Comparison of ENCODE assay signal across 13 cellular contexts in the genomic region with DNA sequence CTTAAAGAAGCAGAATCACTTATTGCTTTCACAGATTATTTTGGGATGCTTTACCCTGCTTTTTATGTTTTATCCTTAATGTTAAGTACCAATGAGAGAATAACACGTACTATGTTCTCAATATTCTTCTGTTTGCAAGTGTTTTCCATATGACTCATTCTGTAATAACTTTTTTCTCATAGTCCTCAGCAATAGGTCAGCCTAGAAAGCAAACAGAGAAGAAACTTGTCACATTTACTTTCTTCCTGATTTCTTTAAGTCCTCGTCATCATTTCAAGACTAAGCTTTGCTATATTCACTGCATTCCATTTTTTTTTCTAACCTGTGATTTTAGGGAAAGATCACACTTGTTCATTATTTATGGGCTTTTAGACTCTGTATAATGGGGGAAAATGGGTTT. TPM values are rescaled to one million over a fixed set of nuclear protein-coding genes. Genes with fewer than 3 reads are reported as not detected.
DNase-seq lines count a peak whose midpoint lies in the region; ATAC-seq, FAIRE-seq and TF ChIP-seq lines count a peak whose summit lies in the region.
"Had no signal": no experiment of that assay in that cellular context is flagged by ENCODE, and none has a peak within 500 bp of the region (broad histone marks: within the 10 kb centered on the region; RNA-seq: fewer than 3 reads in every experiment).

No MANE protein-coding gene starts in this region.

- no peaks in the 10 kb centered on the region for H3K27me3 ChIP-seq in HCT116 (ENCODE audit: insufficient read depth, low read length)
- H3K27me3 ChIP-seq in RWPE2 (ENCODE audit: insufficient read depth, poor library complexity, severe bottlenecking): no peaks in the 10 kb centered on the region
- H3K27me3 ChIP-seq in small intestine (ENCODE audit: control insufficient read depth in 2 of 2, insufficient read depth in 2 of 2, low read length in 2 of 2): no peaks in the 10 kb centered on the region

- POLR2A ChIA-PET in HCT116 (lab: Charles Lee): no interaction called here

- H3K4me2 ChIP-seq in HCT116 (ENCODE audit: low read length): no peak overlapping the region

- H3K4me3 ChIP-seq in HCT116 (replicated peaks in 1 of 2; ENCODE audit: low read depth in 1 of 2, low read length in 2 of 2): no peak overlapping the region
- no peak overlapping the region for H3K4me3 ChIP-seq in RWPE2 (ENCODE audit: severe bottlenecking)
- H3K4me3 ChIP-seq in fibroblast of mammary gland (ENCODE audit: control insufficient read depth, low read depth, low read length): no peak overlapping the region
- no peak overlapping the region for H3K4me3 ChIP-seq in small intestine (ENCODE audit: low read depth in 1 of 2, low read length in 2 of 2)
- H3K4me3 ChIP-seq: spleen had no signal

- no peak overlapping the region for H3K9ac ChIP-seq in HCT116 (ENCODE audit: low read length)

- ATAC-seq in HCT116: no peak
- ATAC-seq in RWPE2 (ENCODE audit: low read depth): peak; percentile 82
- ATAC-seq: activated T-helper 17 cell treated with anti-CD3 and anti-CD28 coated beads, Interleukin-2, amount 50 U/mL, for 72 hours had no signal

- TF ChIP-seq RAD21 in HCT116 (IDR thresholded peaks at IDR 0.05; ENCODE audit: low read depth): no peak

- RAD21 ChIA-PET in HCT116 (lab: Charles Lee; ENCODE audit: low non-redundant PET in 1 of 2, low total read pairs in 2 of 2, uncharacterized antibody in 2 of 2, unreplicated experiment in 2 of 2): no interaction called here

- no peaks in the 10 kb centered on the region for H3K4me1 ChIP-seq in HCT116 (ENCODE audit: control insufficient read depth in 1 of 2, insufficient read depth in 2 of 2, low read length in 2 of 2)
- peaks cover 18% of the 10 kb centered on the region for H3K4me1 ChIP-seq in RWPE2 (ENCODE audit: insufficient read depth, poor library complexity, severe bottlenecking)
- peaks cover 0 to 3% of the 10 kb centered on the region in 2 donors for H3K4me1 ChIP-seq in small intestine (ENCODE audit: control insufficient read depth in 2 of 2, insufficient read depth in 1 of 2, low read depth in 1 of 2, low read length in 1 of 2)

- no peak for TF ChIP-seq POLR2A in HCT116 (IDR thresholded peaks at IDR 0.05; ENCODE audit: borderline replicate concordance, extremely low read depth, insufficient read depth, insufficient read length)

- peaks cover 3% of the 10 kb centered on the region for H3K9me2 ChIP-seq in HCT116 (ENCODE audit: insufficient read depth)

- no peaks in the 10 kb centered on the region for H3K79me2 ChIP-seq in HCT116 (ENCODE audit: insufficient read depth, low read length)

- CTCF ChIA-PET in HCT116 (lab: Charles Lee): interaction anchor here (1.2 kb wide), 1 partner anchor 10 kb away, joined by 3 read pairs; no protein-coding TSS in a partner anchor

- no TSS peak for BruUV-seq in HCT116 (replicated peaks; lab: Mats Ljungman, UMichigan)

- WGBS in small intestine, 3 donors: 15 to 42% (median 21%) methylated on average over 2 of the region's 2 CpGs

- TF ChIP-seq CTCF in HCT116 (IDR thresholded peaks at IDR 0.05 in 2 of 3, conservative IDR thresholded peaks at IDR 0.05 in 1 of 3; ENCODE audit: borderline replicate concordance in 1 of 3, insufficient read depth in 1 of 3, low read depth in 2 of 3, low read length in 2 of 3): no peak
- TF ChIP-seq CTCF in RWPE2 (IDR thresholded peaks at IDR 0.05; ENCODE audit: poor library complexity, severe bottlenecking): no peak
- no peak for TF ChIP-seq CTCF in fibroblast of mammary gland (conservative IDR thresholded peaks at IDR 0.05; ENCODE audit: control insufficient read depth, insufficient read depth, low read depth, low read length)

- H2AFZ ChIP-seq in HCT116 (ENCODE audit: low read depth, low read length, poor library complexity, severe bottlenecking): peak overlapping the region; percentile 13

- no peaks in the 10 kb centered on the region for H4K20me1 ChIP-seq in HCT116 (ENCODE audit: insufficient read depth)

- H3K27ac ChIP-seq in HCT116 (ENCODE audit: low read depth, low read length) (no peak overlapping the region), RWPE2 (ENCODE audit: poor library complexity, severe bottlenecking) (peak overlapping the region; percentile 12), small intestine (ENCODE audit: low read depth in 1 of 2, low read length in 1 of 2) (no peak overlapping the region)
- H3K27ac ChIP-seq: spleen had no signal

- H3K36me3 ChIP-seq in HCT116 (ENCODE audit: control insufficient read depth in 1 of 2, insufficient read depth in 2 of 2, low read length in 2 of 2): no peaks in the 10 kb centered on the region
- no peaks in the 10 kb centered on the region for H3K36me3 ChIP-seq in RWPE2 (ENCODE audit: low read depth)
- no peaks in the 10 kb centered on the region for H3K36me3 ChIP-seq in small intestine (ENCODE audit: control insufficient read depth in 2 of 2, insufficient read depth in 2 of 2, low read length in 2 of 2)
- H3K36me3 ChIP-seq: spleen had no signal

- H3K9me3 ChIP-seq in HCT116 (ENCODE audit: control insufficient read depth in 1 of 2, insufficient read depth in 1 of 2, low read depth in 1 of 2, low read length in 2 of 2) (no peaks in the 10 kb centered on the region; a peak in 1 of 4 replicates), RWPE2 (ENCODE audit: severe bottlenecking) (no peaks in the 10 kb centered on the region), small intestine (ENCODE audit: control insufficient read depth, low read depth) (no peaks in the 10 kb centered on the region)
- H3K9me3 ChIP-seq: spleen had no signal

- peak; percentile 5 for FAIRE-seq in small intestine (lab: Jason Lieb, UNC)

- intact Hi-C loops in HCT116 (cut with micrococcal nuclease): no loop called here

- DNase-seq in HCT116 (ENCODE audit: low read depth, low spot score): no peak
- no peak for DNase-seq in RWPE2 (ENCODE audit: low spot score)
- DNase-seq in fibroblast of mammary gland (ENCODE audit: low read depth): peak; percentile 28
- peak; percentile 52 for DNase-seq in small intestine
- DNase-seq in hippocampal formation (lab: John Stamatoyannopoulos, UW): no peak
- no peak for DNase-seq in NCI-H1105 treated with DMSO at 0.1 percent for 48 hours (lab: John Stamatoyannopoulos, UW)
- DNase-seq in NCI-H526 (lab: John Stamatoyannopoulos, UW): no peak
- DNase-seq: cortex of kidney, naive B cell, NCI-H2227 treated with DMSO at 0.1 percent for 48 hours, SHP77, spleen had no signal

TF ChIP-seq in HCT116, 20 proteins besides CTCF, POLR2A, EP300 and RAD21:
- TF ChIP-seq FOSL1 (IDR thresholded peaks at IDR 0.05; ENCODE audit: low read depth) (no peak), EZH2 (IDR thresholded peaks at IDR 0.05) (no peak), CEBPB (IDR thresholded peaks at IDR 0.05; ENCODE audit: low read depth) (no peak), SP1 (IDR thresholded peaks at IDR 0.05; ENCODE audit: low read depth) (no peak), SIN3A (IDR thresholded peaks at IDR 0.05; ENCODE audit: low read depth) (no peak)
TF ChIP-seq in HCT116: peak in this region for 0.

RNA-seq across cellular contexts. Expression of a gene that starts 6.8 kb away (rescaled TPM):
- total RNA-seq in HCT116 (2021; ENCODE audit: unreplicated experiment): 0.93 TPM
- not detected in 2 replicates for polyA plus RNA-seq in HCT116 (2012)
- 1,000 to 10,000 TPM in 1 of 3 donors, 100 to 1,000 TPM in 1, 10 to 100 TPM in 1; 79.2 to 1,156 (median 128) TPM for polyA plus RNA-seq in small intestine
- total RNA-seq: activated T-helper 17 cell treated with anti-CD3 and anti-CD28 coated beads, Interleukin-2, amount 50 U/mL, for 72 hours; spleen had no signal

RNA-seq across cellular contexts. Expression of a gene that starts 58.0 kb away (rescaled TPM):
- 18.5 TPM for total RNA-seq in HCT116 (2021; ENCODE audit: unreplicated experiment)
- 4.8 and 6.1 TPM in 2 replicates for polyA plus RNA-seq in HCT116 (2012)
- 10 to 100 TPM; 56.2 to 67.2 (median 60.6) TPM for polyA plus RNA-seq in small intestine

Comparison
In these comparisons a context has a peak if more than half of its experiments do, and no peak if none do; other contexts are left out.
1. DNase-seq: peak in fibroblast of mammary gland (single experiment) and small intestine (single experiment); none in HCT116 (single experiment), RWPE2 (single experiment), hippocampal formation (0 of 2), NCI-H1105 treated with DMSO at 0.1 percent for 48 hours (single experiment) and NCI-H526 (0 of 2).